Comparison of ENCODE assay signal across 11 cellular contexts in genomic region chr22:50755251-50755650, GRCh38. TPM values are rescaled to one million over a fixed set of nuclear protein-coding genes. Genes with fewer than 3 reads are reported as not detected.
DNase-seq lines count a peak whose midpoint lies in the region; ATAC-seq, FAIRE-seq and TF ChIP-seq lines count a peak whose summit lies in the region.
"Not testable (repeated sequence)": the region's sequence is repeated elsewhere in the genome, so short reads cannot be mapped to it uniquely, and the experiment has no call there.
"Had no signal": no experiment of that assay in that cellular context is flagged by ENCODE, and none has a peak within 500 bp of the region (broad histone marks: within the 10 kb centered on the region; RNA-seq: fewer than 3 reads in every experiment).

No MANE protein-coding gene starts in this region.

- CTCF ChIA-PET in CD4-positive, alpha-beta memory T cell (lab: Charles Lee; ENCODE audit: partially characterized antibody); activated naive CD4-positive, alpha-beta T cell treated with anti-CD3 and anti-CD28 coated beads, Interleukin-2, amount 10 ng/mL, durations not matched to agents 7 days and 5 days (lab: Charles Lee): not testable (repeated sequence)

- FAIRE-seq in kidney (lab: Jason Lieb, UNC): not testable (repeated sequence)

- peaks cover 2 to 26% (median 17%) of the 10 kb centered on the region in 4 donors for H3K4me1 Mint-ChIP-seq in CD4-positive, alpha-beta memory T cell
- H3K4me1 Mint-ChIP-seq in activated CD4-positive, alpha-beta T cell treated with anti-CD3 and anti-CD28 coated beads, Interleukin-2, amount 10 ng/mL, durations not matched to agents 24 days and 14 days: peaks cover 14% of the 10 kb centered on the region
- H3K4me1 Mint-ChIP-seq in activated T-cell treated with anti-CD3 and anti-CD28 coated beads, Interleukin-2, amount 50 U/mL, for 4 hours (ENCODE audit: low read depth): peaks cover 14% of the 10 kb centered on the region
- peaks cover 38% of the 10 kb centered on the region for H3K4me1 Mint-ChIP-seq in activated naive CD4-positive, alpha-beta T cell treated with anti-CD3 and anti-CD28 coated beads, Interleukin-2, amount 10 ng/mL, durations not matched to agents 7 days and 5 days
- peaks cover 0 to 29% (median 17%) of the 10 kb centered on the region in 4 donors for H3K4me1 Mint-ChIP-seq in naive thymus-derived CD8-positive, alpha-beta T cell

- not testable (repeated sequence) for TF ChIP-seq CTCF in kidney (IDR thresholded peaks at IDR 0.05; ENCODE audit: borderline replicate concordance, extremely low read depth, insufficient read depth)

- H3K36me3 Mint-ChIP-seq in CD4-positive, alpha-beta memory T cell; activated CD4-positive, alpha-beta T cell treated with anti-CD3 and anti-CD28 coated beads, Interleukin-2, amount 10 ng/mL, durations not matched to agents 24 days and 14 days (ENCODE audit: low read depth); activated T-cell treated with anti-CD3 and anti-CD28 coated beads, Interleukin-2, amount 50 U/mL, for 4 hours (ENCODE audit: insufficient read depth); activated naive CD4-positive, alpha-beta T cell treated with anti-CD3 and anti-CD28 coated beads, Interleukin-2, amount 10 ng/mL, durations not matched to agents 7 days and 5 days; naive thymus-derived CD8-positive, alpha-beta T cell: not testable (repeated sequence)

- H3K27ac Mint-ChIP-seq in CD4-positive, alpha-beta memory T cell: peak overlapping the region in 1 of 7 donors; percentile 38
- not testable (repeated sequence) for H3K27ac Mint-ChIP-seq in activated CD4-positive, alpha-beta T cell treated with anti-CD3 and anti-CD28 coated beads, Interleukin-2, amount 10 ng/mL, durations not matched to agents 24 days and 14 days; activated naive CD4-positive, alpha-beta T cell treated with anti-CD3 and anti-CD28 coated beads, Interleukin-2, amount 10 ng/mL, durations not matched to agents 7 days and 5 days
- peak overlapping the region in 3 of 10 donors; percentile 13 to 44 (median 31) for H3K27ac Mint-ChIP-seq in naive thymus-derived CD8-positive, alpha-beta T cell

- not testable (repeated sequence) for H3K36me3 ChIP-seq in CD4-positive, alpha-beta memory T cell (ENCODE audit: insufficient read depth, low read length); kidney (ENCODE audit: control insufficient read depth in 1 of 2, insufficient read depth in 2 of 2, low read length in 2 of 2)

- H3K27ac ChIP-seq in CD4-positive, alpha-beta memory T cell (ENCODE audit: low read depth, low read length); kidney (ENCODE audit: low read depth in 2 of 2, low read length in 2 of 2): not testable (repeated sequence)

- ATAC-seq in activated T-cell treated with anti-CD3 and anti-CD28 coated beads, Interleukin-2, amount 50 U/mL, for 4 hours; naive thymus-derived CD8-positive, alpha-beta T cell: not testable (repeated sequence)

- H3K9me3 Mint-ChIP-seq in CD4-positive, alpha-beta memory T cell: peaks cover 0 to 11% (median 4%) of the 10 kb centered on the region in 8 donors
- not testable (repeated sequence) for H3K9me3 Mint-ChIP-seq in activated CD4-positive, alpha-beta T cell treated with anti-CD3 and anti-CD28 coated beads, Interleukin-2, amount 10 ng/mL, durations not matched to agents 24 days and 14 days; activated T-cell treated with anti-CD3 and anti-CD28 coated beads, Interleukin-2, amount 50 U/mL, for 4 hours; activated naive CD4-positive, alpha-beta T cell treated with anti-CD3 and anti-CD28 coated beads, Interleukin-2, amount 10 ng/mL, durations not matched to agents 7 days and 5 days
- peaks cover 0 to 24% (median 7%) of the 10 kb centered on the region in 9 donors for H3K9me3 Mint-ChIP-seq in naive thymus-derived CD8-positive, alpha-beta T cell

- DNase-seq in CD4-positive, alpha-beta memory T cell; activated T-cell treated with anti-CD3 and anti-CD28 coated beads, Interleukin-2, amount 50 U/mL, for 4 hours; activated naive CD4-positive, alpha-beta T cell treated with anti-CD3 and anti-CD28 coated beads, Interleukin-2, amount 10 ng/mL, durations not matched to agents 7 days and 5 days; naive thymus-derived CD8-positive, alpha-beta T cell: not testable (repeated sequence)
- DNase-seq in activated CD4-positive, alpha-beta T cell treated with anti-CD3 and anti-CD28 coated beads, Interleukin-2, amount 10 ng/mL, durations not matched to agents 24 days and 14 days: peak; percentile 44
- DNase-seq in kidney: peak; percentile 58

- POLR2A ChIA-PET in CD4-positive, alpha-beta memory T cell (lab: Charles Lee; ENCODE audit: partially characterized antibody); naive thymus-derived CD8-positive, alpha-beta T cell (lab: Charles Lee): not testable (repeated sequence)

- H3K4me3 Mint-ChIP-seq in CD4-positive, alpha-beta memory T cell: peak overlapping the region in 5 of 8 donors; percentile 29 to 82 (median 61)
- peak overlapping the region; percentile 41 for H3K4me3 Mint-ChIP-seq in activated CD4-positive, alpha-beta T cell treated with anti-CD3 and anti-CD28 coated beads, Interleukin-2, amount 10 ng/mL, durations not matched to agents 24 days and 14 days
- H3K4me3 Mint-ChIP-seq in activated T-cell treated with anti-CD3 and anti-CD28 coated beads, Interleukin-2, amount 50 U/mL, for 4 hours: peak overlapping the region; percentile 2
- peak overlapping the region; percentile 27 for H3K4me3 Mint-ChIP-seq in activated naive CD4-positive, alpha-beta T cell treated with anti-CD3 and anti-CD28 coated beads, Interleukin-2, amount 10 ng/mL, durations not matched to agents 7 days and 5 days
- H3K4me3 Mint-ChIP-seq in naive thymus-derived CD8-positive, alpha-beta T cell: peak overlapping the region in 6 of 10 donors; percentile 10 to 66 (median 43)

- not testable (repeated sequence) for H3K27me3 Mint-ChIP-seq in CD4-positive, alpha-beta memory T cell; activated T-cell treated with anti-CD3 and anti-CD28 coated beads, Interleukin-2, amount 50 U/mL, for 4 hours (ENCODE audit: low read depth); naive thymus-derived CD8-positive, alpha-beta T cell
- peaks cover 22% of the 10 kb centered on the region for H3K27me3 Mint-ChIP-seq in activated CD4-positive, alpha-beta T cell treated with anti-CD3 and anti-CD28 coated beads, Interleukin-2, amount 10 ng/mL, durations not matched to agents 24 days and 14 days
- H3K27me3 Mint-ChIP-seq in activated naive CD4-positive, alpha-beta T cell treated with anti-CD3 and anti-CD28 coated beads, Interleukin-2, amount 10 ng/mL, durations not matched to agents 7 days and 5 days: peaks cover 25% of the 10 kb centered on the region

- not testable (repeated sequence) for H3K9me3 ChIP-seq in CD4-positive, alpha-beta memory T cell (ENCODE audit: control insufficient read depth in 1 of 2, low read length in 2 of 2); kidney (ENCODE audit: control insufficient read depth in 1 of 2, low read length in 2 of 2)

- not testable (repeated sequence) for H3K9ac ChIP-seq in kidney (ENCODE audit: low read length in 2 of 2)

- intact Hi-C loops in CD4-positive, alpha-beta memory T cell (cut with micrococcal nuclease); activated CD4-positive, alpha-beta T cell treated with anti-CD3 and anti-CD28 coated beads, Interleukin-2, amount 10 ng/mL, durations not matched to agents 24 days and 14 days (cut with micrococcal nuclease); kidney (cut with DNase I): not testable (repeated sequence)

- not testable (repeated sequence) for H3K4me1 ChIP-seq in CD4-positive, alpha-beta memory T cell (ENCODE audit: insufficient read depth, low read length); kidney (ENCODE audit: control insufficient read depth in 1 of 2, insufficient read depth in 1 of 2, low read depth in 1 of 2, low read length in 2 of 2)

- H3K27me3 ChIP-seq in CD4-positive, alpha-beta memory T cell (ENCODE audit: insufficient read depth, low read length): not testable (repeated sequence)

- H3K4me3 ChIP-seq in CD4-positive, alpha-beta memory T cell (ENCODE audit: low read length in 2 of 2); kidney (ENCODE audit: low read length in 2 of 2): not testable (repeated sequence)

RNA-seq across cellular contexts. Expression of gene ACR, which starts 17.2 kb away (rescaled TPM):
- total RNA-seq in CD4-positive, alpha-beta memory T cell: not detected
- polyA plus RNA-seq in CD4-positive, alpha-beta memory T cell: not detected
- total RNA-seq in activated CD4-positive, alpha-beta T cell treated with anti-CD3 and anti-CD28 coated beads, Interleukin-2, amount 10 ng/mL, durations not matched to agents 24 days and 14 days: not detected in 2 replicates
- not detected for total RNA-seq in activated T-cell treated with anti-CD3 and anti-CD28 coated beads, Interleukin-2, amount 50 U/mL, for 4 hours
- 1.6 TPM for total RNA-seq in kidney
- polyA plus RNA-seq in kidney (ENCODE audit: insufficient read depth, low read depth, low replicate concordance): 1.0 TPM
- not detected for total RNA-seq in naive thymus-derived CD8-positive, alpha-beta T cell
- polyA plus RNA-seq in naive thymus-derived CD8-positive, alpha-beta T cell: not detected
- total RNA-seq: CD8-positive, alpha-beta memory T cell; G401; GM12878; IMR-90 had no signal
- polyA plus RNA-seq: CD8-positive, alpha-beta memory T cell; GM12878; H1; IMR-90 had no signal

RNA-seq across cellular contexts. Expression of gene RABL2B, which starts 28.2 kb away (rescaled TPM):
- 10 to 100 TPM; 76.1 to 84.5 TPM for total RNA-seq in CD4-positive, alpha-beta memory T cell
- polyA plus RNA-seq in CD4-positive, alpha-beta memory T cell: 10 to 100 TPM; 27.7 to 30.0 TPM
- total RNA-seq in activated CD4-positive, alpha-beta T cell treated with anti-CD3 and anti-CD28 coated beads, Interleukin-2, amount 10 ng/mL, durations not matched to agents 24 days and 14 days: 37.7 and 40.3 TPM in 2 replicates
- total RNA-seq in activated T-cell treated with anti-CD3 and anti-CD28 coated beads, Interleukin-2, amount 50 U/mL, for 4 hours: 10 to 100 TPM; 28.3 to 38.4 (median 28.4) TPM
- total RNA-seq in kidney: 43.5 TPM
- polyA plus RNA-seq in kidney (ENCODE audit: insufficient read depth, low read depth, low replicate concordance): 26.2 TPM
- total RNA-seq in naive thymus-derived CD8-positive, alpha-beta T cell: 10 to 100 TPM; 70.2 to 71.9 TPM
- 10 to 100 TPM; 22.0 to 26.3 (median 22.1) TPM for polyA plus RNA-seq in naive thymus-derived CD8-positive, alpha-beta T cell

Comparison
In these comparisons a context has a peak if more than half of its experiments do, and no peak if none do; other contexts are left out.
1. H3K4me3 Mint-ChIP-seq: peak in every context shown above with its lines; median percentile 61 in CD4-positive, alpha-beta memory T cell; 43 in naive thymus-derived CD8-positive, alpha-beta T cell; 41 in activated CD4-positive, alpha-beta T cell treated with anti-CD3 and anti-CD28 coated beads, Interleukin-2, amount 10 ng/mL, durations not matched to agents 24 days and 14 days; 27 in activated naive CD4-positive, alpha-beta T cell treated with anti-CD3 and anti-CD28 coated beads, Interleukin-2, amount 10 ng/mL, durations not matched to agents 7 days and 5 days; 2 in activated T-cell treated with anti-CD3 and anti-CD28 coated beads, Interleukin-2, amount 50 U/mL, for 4 hours.